1 cellular context compared by ENCODE assay signal in genomic region chr14:65411656-65412188, GRCh38.
TF ChIP-seq lines count a peak whose summit lies in the region.

No MANE protein-coding gene starts in this region.

TF ChIP-seq in HepG2, 621 proteins besides CTCF, POLR2A, EP300 and RAD21 (continued from another document and continues in another):
- TF ChIP-seq ZNF513 (CRISPR knock-in tag; conservative IDR thresholded peaks at IDR 0.05) (no peak), MXD3 (CRISPR knock-in tag; IDR thresholded peaks at IDR 0.05) (no peak), ZNF44 (CRISPR knock-in tag; IDR thresholded peaks at IDR 0.05) (no peak), NR2F1 (CRISPR knock-in tag; IDR thresholded peaks at IDR 0.05) (no peak), ZKSCAN1 (IDR thresholded peaks at IDR 0.05; ENCODE audit: low read length) (no peak), GABPA (IDR thresholded peaks at IDR 0.05; ENCODE audit: low read depth, low read length) (no peak), GABPA (CRISPR knock-in tag; IDR thresholded peaks at IDR 0.05; ENCODE audit: low read depth) (no peak; the same call in 1 of the 2 replicates), HES4 (CRISPR knock-in tag; IDR thresholded peaks at IDR 0.05; ENCODE audit: borderline replicate concordance) (no peak; the same call in 1 of the 2 replicates), ARID5B (CRISPR knock-in tag; IDR thresholded peaks at IDR 0.05) (no peak; the same call in 1 of the 2 replicates), CEBPZ (IDR thresholded peaks at IDR 0.05; ENCODE audit: low read length) (no peak), ZNF572 (CRISPR knock-in tag; IDR thresholded peaks at IDR 0.05) (no peak), ARID4A (CRISPR knock-in tag; IDR thresholded peaks at IDR 0.05; ENCODE audit: borderline replicate concordance) (no peak), HIC2 (CRISPR knock-in tag; IDR thresholded peaks at IDR 0.05; ENCODE audit: low read depth) (no peak), RBM39 (IDR thresholded peaks at IDR 0.05; ENCODE audit: low read depth, low read length, poor library complexity, severe bottlenecking) (no peak), SYNCRIP (IDR thresholded peaks at IDR 0.05; ENCODE audit: insufficient read depth, low read depth, low read length) (no peak), NFATC3 (CRISPR knock-in tag; IDR thresholded peaks at IDR 0.05) (no peak), ZNF557 (CRISPR knock-in tag; IDR thresholded peaks at IDR 0.05) (no peak), ARHGAP35 (CRISPR knock-in tag; IDR thresholded peaks at IDR 0.05; ENCODE audit: borderline replicate concordance) (no peak), ZNF567 (CRISPR knock-in tag; IDR thresholded peaks at IDR 0.05; ENCODE audit: borderline replicate concordance) (no peak), LBX2 (CRISPR knock-in tag; IDR thresholded peaks at IDR 0.05; ENCODE audit: borderline replicate concordance) (no peak), ONECUT2 (CRISPR knock-in tag; IDR thresholded peaks at IDR 0.05) (no peak), ATM (IDR thresholded peaks at IDR 0.05; ENCODE audit: borderline replicate concordance) (no peak), HDAC2 (CRISPR knock-in tag; IDR thresholded peaks at IDR 0.05) (no peak), MAFK (conservative IDR thresholded peaks at IDR 0.05 in 1 of 2, IDR thresholded peaks at IDR 0.05 in 1 of 2; ENCODE audit: low read length in 2 of 2) (no peak), TIGD3 (CRISPR knock-in tag; IDR thresholded peaks at IDR 0.05; ENCODE audit: borderline replicate concordance) (no peak), MLLT10 (CRISPR knock-in tag; IDR thresholded peaks at IDR 0.05) (no peak), TRIM22 (IDR thresholded peaks at IDR 0.05) (no peak), ZSCAN5A (CRISPR knock-in tag; IDR thresholded peaks at IDR 0.05; ENCODE audit: borderline replicate concordance) (no peak), RXRA (CRISPR knock-in tag; IDR thresholded peaks at IDR 0.05) (no peak), ASH2L (IDR thresholded peaks at IDR 0.05; ENCODE audit: insufficient read length, low read depth, low read length) (peak; percentile 61), ZBTB25 (CRISPR knock-in tag; IDR thresholded peaks at IDR 0.05) (no peak), NR2F6 (IDR thresholded peaks at IDR 0.05) (no peak), NR2F6 (CRISPR knock-in tag; IDR thresholded peaks at IDR 0.05) (no peak), NFYC (CRISPR knock-in tag; IDR thresholded peaks at IDR 0.05) (peak; percentile 95), ZNF598 (CRISPR knock-in tag; IDR thresholded peaks at IDR 0.05; ENCODE audit: borderline replicate concordance) (0 out of 2 replicates have a peak, but pooled peaks have one; percentile 35)
